In genomic region chr1:227355542-227356270, GRCh38 we compare ENCODE assay signal across 22 cellular contexts. TPM values are rescaled to one million over a fixed set of nuclear protein-coding genes. Genes with fewer than 3 reads are reported as not detected.
DNase-seq lines count a peak whose midpoint lies in the region; ATAC-seq and TF ChIP-seq lines count a peak whose summit lies in the region.
"Had no signal": no experiment of that assay in that cellular context is flagged by ENCODE, and none has a peak within 500 bp of the region (broad histone marks: within the 10 kb centered on the region; RNA-seq: fewer than 3 reads in every experiment).

No MANE protein-coding gene starts in this region.

- H3K79me2 ChIP-seq in hepatocyte: no peaks in the 10 kb centered on the region

- H3K4me3 Mint-ChIP-seq in Calu3 (ENCODE audit: low read depth, unreplicated experiment): no peak overlapping the region
- H3K4me3 Mint-ChIP-seq in CD4-positive, alpha-beta T cell: no peak overlapping the region
- H3K4me3 Mint-ChIP-seq: CD4-positive, CD25-positive, alpha-beta regulatory T cell had no signal

- CTCF ChIA-PET in Calu3 (lab: Charles Lee): interaction anchor here (0.5 to 1.2 kb wide), 2 partner anchors 8 to 312 kb away, joined by 3 read pairs; no protein-coding TSS in a partner anchor
- CTCF ChIA-PET in CD4-positive, alpha-beta T cell (lab: Charles Lee): no interaction called here

- H3K27me3 ChIP-seq in HUES48 (ENCODE audit: control insufficient read depth, insufficient read depth, low read length): no peaks in the 10 kb centered on the region
- no peaks in the 10 kb centered on the region for H3K27me3 ChIP-seq in hepatocyte
- no peaks in the 10 kb centered on the region for H3K27me3 ChIP-seq in CD4-positive, alpha-beta T cell (ENCODE audit: control insufficient read depth, insufficient read depth, low read length)
- H3K27me3 ChIP-seq: BE2C, Peyer's patch, SJSA1 had no signal

- no TSS peak for BruUV-seq in Calu3 (replicated peaks; lab: Mats Ljungman, UMichigan)

- peak overlapping the region; percentile 81 for H3K27ac Mint-ChIP-seq in Calu3 (ENCODE audit: unreplicated experiment)
- no peak overlapping the region for H3K27ac Mint-ChIP-seq in CD4-positive, alpha-beta T cell
- H3K27ac Mint-ChIP-seq: CD4-positive, CD25-positive, alpha-beta regulatory T cell had no signal

- H3K9ac ChIP-seq in HUES48 (ENCODE audit: low read depth, low read length): no peak overlapping the region

- TF ChIP-seq CTCF in Calu3 (IDR thresholded peaks at IDR 0.05; ENCODE audit: unreplicated experiment): no peak
- TF ChIP-seq CTCF in VCaP (conservative IDR thresholded peaks at IDR 0.05): no peak
- TF ChIP-seq CTCF in hepatocyte (IDR thresholded peaks at IDR 0.05; ENCODE audit: poor library complexity): no peak
- TF ChIP-seq CTCF in CD4-positive, alpha-beta T cell (IDR thresholded peaks at IDR 0.05): no peak

- H2AFZ ChIP-seq in hepatocyte: no peak overlapping the region

- no peak overlapping the region for H3K4me2 ChIP-seq in hepatocyte

- H3K36me3 ChIP-seq in HUES48 (ENCODE audit: control insufficient read depth, insufficient read depth, low read length) (no peaks in the 10 kb centered on the region), hepatocyte (replicated peaks; ENCODE audit: insufficient read depth, low read depth) (no peaks in the 10 kb centered on the region)
- H3K36me3 ChIP-seq: BE2C, Peyer's patch, SJSA1 had no signal

- H3K4me1 Mint-ChIP-seq in Calu3 (ENCODE audit: low read depth, unreplicated experiment): peaks cover 20% of the 10 kb centered on the region
- no peaks in the 10 kb centered on the region for H3K4me1 Mint-ChIP-seq in CD4-positive, alpha-beta T cell (ENCODE audit: low read depth)
- H3K4me1 Mint-ChIP-seq: CD4-positive, CD25-positive, alpha-beta regulatory T cell had no signal

- H3K4me3 ChIP-seq in HUES48 (ENCODE audit: low read depth, low read length) (no peak overlapping the region), hepatocyte (no peak overlapping the region)
- H3K4me3 ChIP-seq: SJSA1 had no signal

- no peaks in the 10 kb centered on the region for H3K27me3 Mint-ChIP-seq in Calu3 (ENCODE audit: unreplicated experiment)
- peaks cover 8% of the 10 kb centered on the region for H3K27me3 Mint-ChIP-seq in CD4-positive, alpha-beta T cell

- no peaks in the 10 kb centered on the region for H4K20me1 ChIP-seq in hepatocyte (ENCODE audit: insufficient read depth, poor library complexity, severe bottlenecking)

- intact Hi-C loops in Calu3 (cut with micrococcal nuclease; ENCODE audit: unreplicated experiment): loop anchor here (1.0 to 5.0 kb wide), 2 partner anchors 32 to 72 kb away; no protein-coding TSS in a partner anchor
- intact Hi-C loops in CD4-positive, alpha-beta T cell (cut with DNase I, micrococcal nuclease): no loop called here

- no peak for DNase-seq in Calu3
- peak; percentile 28 for DNase-seq in hepatocyte (ENCODE audit: low spot score)
- no peak for DNase-seq in inferior parietal cortex (ENCODE audit: extremely low spot score)
- no peak for DNase-seq in CD4-positive, alpha-beta T cell
- no peak for DNase-seq in ureter (ENCODE audit: low spot score)
- no peak for DNase-seq in amygdala (lab: John Stamatoyannopoulos, UW)
- DNase-seq: CD4-positive, CD25-positive, alpha-beta regulatory T cell; COR-L47; DMS 273 treated with DMSO at 0.1 percent for 48 hours; DND-41; HCEC 1CT; KBM-7; NCI-H1092 treated with DMSO at 0.1 percent for 48 hours; NCI-H2029; NCI-H2227 treated with DMSO at 0.1 percent for 48 hours; NCI-H774 had no signal

- peak overlapping the region; percentile 92 for H3K27ac ChIP-seq in HUES48 (ENCODE audit: low read depth, low read length)
- H3K27ac ChIP-seq in VCaP: peak overlapping the region; percentile 16; the same call in 1 of the 2 replicates
- peak overlapping the region; percentile 79 for H3K27ac ChIP-seq in hepatocyte
- H3K27ac ChIP-seq in CD4-positive, alpha-beta T cell (ENCODE audit: low read depth, low read length): no peak overlapping the region
- H3K27ac ChIP-seq: SJSA1 had no signal

- no peaks in the 10 kb centered on the region for H3K9me2 ChIP-seq in hepatocyte (replicated peaks; ENCODE audit: insufficient read depth)

- POLR2A ChIA-PET in CD4-positive, alpha-beta T cell (lab: Charles Lee): no interaction called here

- 75% methylated on average over 15 of the region's 15 CpGs for WGBS in hepatocyte (ENCODE audit: low lambda C conversion rate, missing lambda C conversion rate)

- no peaks in the 10 kb centered on the region for H3K9me3 ChIP-seq in HUES48 (ENCODE audit: control insufficient read depth, insufficient read depth, low read length)
- H3K9me3 ChIP-seq in hepatocyte (ENCODE audit: low read depth): no peaks in the 10 kb centered on the region
- no peaks in the 10 kb centered on the region for H3K9me3 ChIP-seq in CD4-positive, alpha-beta T cell (ENCODE audit: control insufficient read depth, low read length)
- H3K9me3 ChIP-seq: BE2C, Peyer's patch, SJSA1 had no signal

- no peak for ATAC-seq in CD4-positive, alpha-beta T cell (ENCODE audit: poor library complexity)
- ATAC-seq: Right ventricle myocardium inferior had no signal

- no peaks in the 10 kb centered on the region for H3K9me3 Mint-ChIP-seq in Calu3 (ENCODE audit: low read depth, unreplicated experiment)
- no peaks in the 10 kb centered on the region for H3K9me3 Mint-ChIP-seq in CD4-positive, alpha-beta T cell

- H3K4me1 ChIP-seq in HUES48 (ENCODE audit: control insufficient read depth, insufficient read depth, low read length) (peaks cover 36% of the 10 kb centered on the region), hepatocyte (ENCODE audit: insufficient read depth) (peaks cover 13% of the 10 kb centered on the region)

- H3K36me3 Mint-ChIP-seq in Calu3 (ENCODE audit: insufficient read depth, unreplicated experiment): peaks cover 5% of the 10 kb centered on the region
- no peaks in the 10 kb centered on the region for H3K36me3 Mint-ChIP-seq in CD4-positive, alpha-beta T cell (ENCODE audit: low read depth)
- H3K36me3 Mint-ChIP-seq: CD4-positive, CD25-positive, alpha-beta regulatory T cell had no signal

RNA-seq across cellular contexts. Expression of gene CDC42BPA, which starts 37.4 kb away (rescaled TPM):
- 48.6 and 49.5 TPM in 2 replicates for total RNA-seq in Calu3 (2022)
- 40.9 and 41.9 TPM in 2 replicates for total RNA-seq in hepatocyte
- 24.5 and 28.7 TPM in 2 replicates for polyA plus RNA-seq in hepatocyte
- total RNA-seq in CD4-positive, alpha-beta T cell: 1 to 10 TPM; 2.2 to 3.0 TPM
- 51.5 TPM for total RNA-seq in ureter

Comparison
In these comparisons a context has a peak if more than half of its experiments do, and no peak if none do; other contexts are left out.
1. RNA of gene CDC42BPA, which starts 37.4 kb away (total RNA-seq): 51.5 TPM in ureter (single experiment), 48.6 to 49.5 TPM in Calu3 and 40.9 to 41.9 TPM in hepatocyte; 2.2 to 3.0 TPM in CD4-positive, alpha-beta T cell; every median in the first group is over 10 times any median in the second.